In genomic region chr2:223723954-223724411, GRCh38 we compare ENCODE assay signal across 1 cellular context.
TF ChIP-seq lines count a peak whose summit lies in the region.

No MANE protein-coding gene starts in this region.

TF ChIP-seq in WTC11, 78 proteins besides CTCF, POLR2A, EP300 and RAD21 (continued from another document):
- TF ChIP-seq USF2 (CRISPR knock-in tag; IDR thresholded peaks at IDR 0.05) (no peak), ATF6 (CRISPR knock-in tag; IDR thresholded peaks at IDR 0.05) (no peak), HMGA2 (CRISPR knock-in tag; IDR thresholded peaks at IDR 0.05) (no peak), SMAD3 (CRISPR knock-in tag; IDR thresholded peaks at IDR 0.05; ENCODE audit: borderline replicate concordance) (no peak), FOXJ3 (CRISPR knock-in tag; IDR thresholded peaks at IDR 0.05; ENCODE audit: borderline replicate concordance) (no peak), ZNF416 (CRISPR knock-in tag; IDR thresholded peaks at IDR 0.05) (no peak)
